ENCODE assay signal across 11 cellular contexts in the genomic region with DNA sequence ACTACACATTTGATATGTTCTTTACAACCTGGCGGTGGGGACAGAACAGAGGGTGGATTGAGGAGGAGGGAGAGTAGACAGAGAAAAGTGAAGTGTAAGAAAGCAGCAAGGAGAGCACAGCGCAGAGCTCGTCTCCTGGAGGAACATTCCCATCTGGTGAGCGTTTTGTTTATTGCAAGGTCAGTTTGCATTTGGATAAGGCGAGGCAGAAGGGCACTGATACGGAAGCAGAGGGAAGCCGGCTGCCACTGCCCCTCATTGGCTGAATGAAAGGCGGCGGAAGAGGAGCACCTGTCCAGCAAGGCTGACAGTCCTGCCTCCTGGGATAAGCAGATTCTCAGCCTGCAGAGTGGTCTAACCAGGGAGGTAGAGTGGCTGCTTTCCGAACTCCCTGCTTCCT.
DNase-seq lines count a peak whose midpoint lies in the region; ATAC-seq and TF ChIP-seq lines count a peak whose summit lies in the region.
"Had no signal": no experiment of that assay in that cellular context is flagged by ENCODE, and none has a peak within 500 bp of the region (broad histone marks: within the 10 kb centered on the region; RNA-seq: fewer than 3 reads in every experiment).

No MANE protein-coding gene starts in this region.

- no peak overlapping the region for H3K27ac Mint-ChIP-seq in H9
- H3K27ac Mint-ChIP-seq: memory B cell had no signal

- H3K27me3 Mint-ChIP-seq in H9 (ENCODE audit: low read depth): peaks cover 5% of the 10 kb centered on the region; the same call in 1 of the 2 replicates
- H3K27me3 Mint-ChIP-seq: memory B cell had no signal

- TF ChIP-seq CTCF in H9 (conservative IDR thresholded peaks at IDR 0.05) (peak; percentile 46; the same call in 2 of the 3 replicates), astrocyte of the spinal cord (IDR thresholded peaks at IDR 0.05; ENCODE audit: low read depth, low read length) (peak; percentile 18)

- H2BK5ac ChIP-seq in H9 (ENCODE audit: insufficient read length, low read length): no peak overlapping the region

- H2AK5ac ChIP-seq in H9 (ENCODE audit: insufficient read length, low read length): no peak overlapping the region

- H2BK20ac ChIP-seq in H9 (ENCODE audit: low read depth, low read length, poor library complexity, severe bottlenecking): no peak overlapping the region

- H3K4me1 ChIP-seq in H9 (ENCODE audit: insufficient read depth, low read length): no peaks in the 10 kb centered on the region
- H3K4me1 ChIP-seq in right cardiac atrium (ENCODE audit: control insufficient read depth, insufficient read depth, low read length): no peaks in the 10 kb centered on the region

- H2BK120ac ChIP-seq in H9 (ENCODE audit: low read depth, low read length, poor library complexity, severe bottlenecking): no peak overlapping the region

- peaks cover 9 to 10% of the 10 kb centered on the region in 2 experiments for H3K4me1 Mint-ChIP-seq in H9

- H3K18ac ChIP-seq in H9 (ENCODE audit: insufficient read length, low read depth, low read length): no peak overlapping the region

- peaks cover 16 to 38% (median 33%) of the 10 kb centered on the region in 3 experiments; a peak in 6 of 7 replicates for H3K36me3 Mint-ChIP-seq in H9 (ENCODE audit: insufficient read depth in 1 of 3, low read depth in 3 of 3)

- H3K9me3 ChIP-seq in H9 (ENCODE audit: control insufficient read depth, low read depth, low read length) (no peaks in the 10 kb centered on the region), right cardiac atrium (ENCODE audit: control insufficient read depth, low read length) (no peaks in the 10 kb centered on the region)
- H3K9me3 ChIP-seq: esophagus squamous epithelium had no signal

- no peak overlapping the region for H3K56ac ChIP-seq in H9 (ENCODE audit: insufficient read length, low read depth, low read length)

- no peaks in the 10 kb centered on the region for H3K79me1 ChIP-seq in H9 (ENCODE audit: insufficient read depth, low read depth, low read length, poor library complexity, severe bottlenecking)

- no peak overlapping the region for H2BK12ac ChIP-seq in H9 (ENCODE audit: insufficient read length, low read depth, low read length)

- H3K27me3 ChIP-seq in H9 (ENCODE audit: insufficient read depth, low read length) (no peaks in the 10 kb centered on the region), right cardiac atrium (ENCODE audit: control insufficient read depth, insufficient read depth) (no peaks in the 10 kb centered on the region)
- H3K27me3 ChIP-seq: esophagus squamous epithelium had no signal

- H3K4me3 Mint-ChIP-seq in H9: no peak overlapping the region; a peak in 1 of 5 replicates
- H3K4me3 Mint-ChIP-seq: memory B cell had no signal

- H3K27ac ChIP-seq in H9 (ENCODE audit: insufficient read length, low read depth, low read length) (no peak overlapping the region), right cardiac atrium (ENCODE audit: low read length) (no peak overlapping the region)
- H3K27ac ChIP-seq: esophagus squamous epithelium had no signal

- no peak overlapping the region for H2AFZ ChIP-seq in H9 (ENCODE audit: low read length)

- H4K5ac ChIP-seq in H9 (ENCODE audit: insufficient read length, low read depth, low read length): no peak overlapping the region

- no peak overlapping the region for H3K4ac ChIP-seq in H9 (ENCODE audit: low read depth, low read length)

- DNase-seq in H9 (peak; percentile 35), astrocyte of the spinal cord (ENCODE audit: low read depth, low spot score) (peak; percentile 24), right cardiac atrium (no peak), sciatic nerve (ENCODE audit: low spot score) (no peak), NCI-H226 (no peak), NCI-H345 treated with DMSO at 0.1 percent for 48 hours (lab: John Stamatoyannopoulos, UW; ENCODE audit: unreplicated experiment) (no peak)
- DNase-seq: activated CD8-positive, alpha-beta memory T cell treated with anti-CD3 and anti-CD28 coated beads for 24 hours; esophagus squamous epithelium; T-helper 1 cell had no signal

- no peak overlapping the region for H3K23ac ChIP-seq in H9 (ENCODE audit: insufficient read length, low read depth, low read length)

- H2BK15ac ChIP-seq in H9 (ENCODE audit: low read depth, low read length): no peak overlapping the region

- no peaks in the 10 kb centered on the region for H3K79me2 ChIP-seq in H9 (ENCODE audit: insufficient read depth, low read length)

- intact Hi-C loops in right cardiac atrium (cut with DNase I): no loop called here
- intact Hi-C loops in sciatic nerve (cut with DNase I): no loop called here

- peaks cover 0 to 59% of the 10 kb centered on the region in 2 experiments; a peak in 3 of 5 replicates for H3K9me3 Mint-ChIP-seq in H9
- H3K9me3 Mint-ChIP-seq: memory B cell had no signal

- peak; percentile 45 to 64 for ATAC-seq in right cardiac atrium
- ATAC-seq in sciatic nerve: peak; percentile 39
- ATAC-seq in HG02571 (IDR thresholded peaks at IDR 0.05; ENCODE audit: unreplicated experiment): no peak

- no peaks in the 10 kb centered on the region for H4K20me1 ChIP-seq in H9 (ENCODE audit: control insufficient read depth, insufficient read depth, insufficient read length)

- no peaks in the 10 kb centered on the region for H3K23me2 ChIP-seq in H9 (ENCODE audit: insufficient read length, low read depth, low read length, poor library complexity, severe bottlenecking)

- in situ Hi-C loops in astrocyte of the spinal cord (cut with HindIII; ENCODE audit: low sequenced_read_pairs): no loop called here

- no peak overlapping the region for H4K91ac ChIP-seq in H9 (ENCODE audit: insufficient read length, low read depth, low read length)

- no peak overlapping the region for H3T11ph ChIP-seq in H9 (ENCODE audit: low read length)

- no CpG with 5 or more reads among the region's 10 CpGs for WGBS in H9 (ENCODE audit: extremely low coverage, insufficient read length, low lambda C conversion rate)
- WGBS in right cardiac atrium: 68% methylated on average over 10 of the region's 10 CpGs

- no peak overlapping the region for H3K9ac ChIP-seq in H9 (ENCODE audit: extremely low read depth, insufficient read length, low read length)

- no peak overlapping the region for H3K4me3 ChIP-seq in astrocyte of the spinal cord (ENCODE audit: low read depth, low read length)
- no peak overlapping the region for H3K4me3 ChIP-seq in right cardiac atrium (ENCODE audit: low read length)
- H3K4me3 ChIP-seq: esophagus squamous epithelium had no signal

- H4K8ac ChIP-seq in H9 (replicated peaks; ENCODE audit: insufficient read length, low read depth, low read length): no peak overlapping the region

- no peak overlapping the region for H3K4me2 ChIP-seq in H9 (ENCODE audit: insufficient read depth, insufficient read length, low read length)

- no peak overlapping the region; the same call in 1 of the 2 replicates for H3K14ac ChIP-seq in H9 (ENCODE audit: insufficient read depth, low read length)

Comparison
In these comparisons a context has a peak if more than half of its experiments do, and no peak if none do; other contexts are left out.
1. DNase-seq: peak in H9 (single experiment) and astrocyte of the spinal cord (single experiment); none in right cardiac atrium (0 of 3), sciatic nerve (single experiment), NCI-H226 (single experiment) and NCI-H345 treated with DMSO at 0.1 percent for 48 hours (single experiment).